In genomic region chr3:120192579-120192978, GRCh38 we compare ENCODE assay signal across 37 cellular contexts.
"Had no signal": no experiment of that assay in that cellular context is flagged by ENCODE, and none has a peak within 500 bp of the region (broad histone marks: within the 10 kb centered on the region; RNA-seq: fewer than 3 reads in every experiment).

No MANE protein-coding gene starts in this region.

- H3K4me1 Mint-ChIP-seq: activated CD4-positive, alpha-beta memory T cell treated with anti-CD3 and anti-CD28 coated beads, Interleukin-2, amount 10 ng/mL, durations not matched to agents 7 days and 5 days; activated CD8-positive, alpha-beta memory T cell treated with anti-CD3 and anti-CD28 coated beads, Interleukin-2, amount 10 ng/mL, durations not matched to agents 7 days and 5 days; activated naive CD8-positive, alpha-beta T cell treated with anti-CD3 and anti-CD28 coated beads for 36 hours; activated T-helper 17 cell treated with anti-CD3 and anti-CD28 coated beads, Interleukin-2, amount 50 U/mL, for 72 hours; central memory CD8-positive, alpha-beta T cell had no signal

- H3K36me3 Mint-ChIP-seq: activated CD8-positive, alpha-beta memory T cell treated with anti-CD3 and anti-CD28 coated beads, Interleukin-2, amount 10 ng/mL, durations not matched to agents 7 days and 5 days; activated naive CD8-positive, alpha-beta T cell treated with anti-CD3 and anti-CD28 coated beads for 36 hours had no signal

- H3K27ac ChIP-seq: ascending aorta, cardiac muscle cell, Peyer's patch, WERI-Rb-1 had no signal

- H3K4me3 Mint-ChIP-seq: activated CD4-positive, alpha-beta memory T cell treated with anti-CD3 and anti-CD28 coated beads, Interleukin-2, amount 10 ng/mL, durations not matched to agents 7 days and 5 days; activated CD8-positive, alpha-beta memory T cell treated with anti-CD3 and anti-CD28 coated beads, Interleukin-2, amount 10 ng/mL, durations not matched to agents 7 days and 5 days; activated naive CD8-positive, alpha-beta T cell treated with anti-CD3 and anti-CD28 coated beads for 36 hours; activated T-cell treated with anti-CD3 and anti-CD28 coated beads, Interleukin-2, amount 50 U/mL, for 72 hours; activated T-helper 17 cell treated with anti-CD3 and anti-CD28 coated beads, Interleukin-2, amount 50 U/mL, for 72 hours; central memory CD8-positive, alpha-beta T cell had no signal

- H3K9me3 ChIP-seq: ascending aorta, Peyer's patch had no signal

- H3K27me3 Mint-ChIP-seq: activated CD4-positive, alpha-beta memory T cell treated with anti-CD3 and anti-CD28 coated beads, Interleukin-2, amount 10 ng/mL, durations not matched to agents 7 days and 5 days; activated CD8-positive, alpha-beta memory T cell treated with anti-CD3 and anti-CD28 coated beads, Interleukin-2, amount 10 ng/mL, durations not matched to agents 7 days and 5 days; activated naive CD8-positive, alpha-beta T cell treated with anti-CD3 and anti-CD28 coated beads for 36 hours; activated T-helper 17 cell treated with anti-CD3 and anti-CD28 coated beads, Interleukin-2, amount 50 U/mL, for 72 hours; central memory CD8-positive, alpha-beta T cell had no signal

- H3K36me3 ChIP-seq: ascending aorta, cardiac muscle cell, Peyer's patch, WERI-Rb-1 had no signal

- H3K4me1 ChIP-seq: ascending aorta, Peyer's patch had no signal

- DNase-seq: activated CD4-positive, alpha-beta memory T cell treated with anti-CD3 and anti-CD28 coated beads, Interleukin-2, amount 10 ng/mL, durations not matched to agents 7 days and 5 days; activated CD4-positive, alpha-beta T cell treated with anti-CD3 and anti-CD28 coated beads for 1 hour; activated CD4-positive, alpha-beta T cell treated with anti-CD3 and anti-CD28 coated beads for 48 hours; activated CD4-positive, CD25-positive, alpha-beta regulatory T cell; activated CD8-positive, alpha-beta memory T cell treated with anti-CD3 and anti-CD28 coated beads for 24 hours; activated CD8-positive, alpha-beta memory T cell treated with anti-CD3 and anti-CD28 coated beads, Interleukin-2, amount 10 ng/mL, durations not matched to agents 7 days and 5 days; activated effector memory CD4-positive, alpha-beta T cell treated with anti-CD3 and anti-CD28 coated beads, Interleukin-2, amount 50 U/mL, for 16 hours; activated naive CD4-positive, alpha-beta T cell; activated naive CD4-positive, alpha-beta T cell treated with anti-CD3 and anti-CD28 coated beads, Interleukin-2, amount 50 U/mL, for 16 hours; activated naive CD8-positive, alpha-beta T cell treated with anti-CD3 and anti-CD28 coated beads for 36 hours; activated T-cell treated with anti-CD3 and anti-CD28 coated beads, Interleukin-2, amount 50 U/mL, for 1 hour; activated T-cell treated with anti-CD3 and anti-CD28 coated beads, Interleukin-2, amount 50 U/mL, for 72 hours; amygdala; MM.1S; MV-4-11; NCI-H1092; NCI-H1436 treated with DMSO at 0.1 percent for 48 hours; NCI-H1694 treated with DMSO at 0.1 percent for 48 hours; NCI-H2029; NCI-H345; NCI-H524 treated with DMSO at 0.1 percent for 48 hours; NCI-H748 treated with DMSO at 0.1 percent for 48 hours; NK-92 treated with Interleukin-12 subunit alpha and Interleukin-12 subunit beta, amount 100 ng/mL, for 24 hours; PC-3; Peyer's patch; RPMI8226; SIG-M5; SW 1271; T-helper 1 cell; T-helper 2 cell; T-helper 9 cell; WERI-Rb-1 had no signal

- H3K9me3 Mint-ChIP-seq: activated CD4-positive, alpha-beta memory T cell treated with anti-CD3 and anti-CD28 coated beads, Interleukin-2, amount 10 ng/mL, durations not matched to agents 7 days and 5 days; activated T-cell treated with anti-CD3 and anti-CD28 coated beads, Interleukin-2, amount 50 U/mL, for 72 hours; activated T-helper 17 cell treated with anti-CD3 and anti-CD28 coated beads, Interleukin-2, amount 50 U/mL, for 72 hours; central memory CD8-positive, alpha-beta T cell had no signal

- H3K4me3 ChIP-seq: ascending aorta, cardiac muscle cell, Peyer's patch had no signal

- ATAC-seq: activated CD8-positive, alpha-beta memory T cell treated with anti-CD3 and anti-CD28 coated beads, Interleukin-2, amount 10 ng/mL, durations not matched to agents 7 days and 5 days; activated T-cell treated with anti-CD3 and anti-CD28 coated beads, Interleukin-2, amount 50 U/mL, for 72 hours; activated T-helper 17 cell treated with anti-CD3 and anti-CD28 coated beads, Interleukin-2, amount 50 U/mL, for 72 hours; PC-3; Right ventricle myocardium inferior had no signal

- H3K27me3 ChIP-seq: ascending aorta, cardiac muscle cell, Peyer's patch had no signal

- H3K27ac Mint-ChIP-seq: activated CD4-positive, alpha-beta memory T cell treated with anti-CD3 and anti-CD28 coated beads, Interleukin-2, amount 10 ng/mL, durations not matched to agents 7 days and 5 days; activated CD8-positive, alpha-beta memory T cell treated with anti-CD3 and anti-CD28 coated beads, Interleukin-2, amount 10 ng/mL, durations not matched to agents 7 days and 5 days; activated naive CD8-positive, alpha-beta T cell treated with anti-CD3 and anti-CD28 coated beads for 36 hours; activated T-cell treated with anti-CD3 and anti-CD28 coated beads, Interleukin-2, amount 50 U/mL, for 72 hours; activated T-helper 17 cell treated with anti-CD3 and anti-CD28 coated beads, Interleukin-2, amount 50 U/mL, for 72 hours had no signal
